Comparison of ENCODE assay signal across 13 cellular contexts in the genomic region with DNA sequence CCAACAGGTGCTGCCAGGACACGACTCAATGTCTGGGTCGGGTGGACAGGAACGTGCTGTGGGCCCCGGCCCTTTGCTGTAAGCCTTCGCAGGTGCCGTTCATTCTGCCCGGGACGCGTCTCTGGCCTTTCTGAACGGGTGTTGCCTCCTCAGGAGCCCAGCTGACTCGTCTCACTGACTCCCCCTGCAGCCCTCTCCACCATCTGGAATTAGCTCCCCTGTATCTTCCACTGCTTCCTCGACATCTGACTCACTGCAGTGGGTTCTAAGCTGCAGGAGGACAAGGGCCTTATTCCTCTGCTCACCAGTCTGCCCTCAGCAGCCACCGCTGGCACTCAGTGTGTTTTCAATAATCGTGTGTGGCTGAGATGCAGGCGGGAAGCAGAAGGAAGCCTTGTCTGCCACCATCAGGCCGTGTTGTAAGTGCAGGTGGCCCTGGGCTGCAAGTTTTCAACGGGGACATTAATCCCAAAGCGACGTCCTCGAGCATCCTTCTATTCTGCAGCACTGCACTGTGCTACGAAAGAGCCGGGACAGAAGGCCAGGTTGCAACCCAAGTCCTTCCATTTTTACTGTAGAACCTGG.
DNase-seq lines count a peak whose midpoint lies in the region; ATAC-seq lines count a peak whose summit lies in the region.
"Had no signal": no experiment of that assay in that cellular context is flagged by ENCODE, and none has a peak within 500 bp of the region (broad histone marks: within the 10 kb centered on the region; RNA-seq: fewer than 3 reads in every experiment).

No MANE protein-coding gene starts in this region.

- no peak overlapping the region for H3K9ac ChIP-seq in adipocyte (ENCODE audit: low read length)
- H3K9ac ChIP-seq: BLaER1 treated with 17β-estradiol and CSF1 and Interleukin-3, amounts not matched to agents 10 nM and 100 nM had no signal

- peaks cover 13% of the 10 kb centered on the region for H3K4me1 ChIP-seq in adipocyte (ENCODE audit: control insufficient read depth, insufficient read depth, low read length)
- H3K4me1 ChIP-seq: breast epithelium had no signal

- peaks cover 10% of the 10 kb centered on the region for H3K9me3 ChIP-seq in adipocyte (ENCODE audit: control insufficient read depth, low read length)
- H3K9me3 ChIP-seq: breast epithelium had no signal

- no peak overlapping the region for H3K4me3 ChIP-seq in adipocyte (ENCODE audit: low read length)
- H3K4me3 ChIP-seq: BLaER1 treated with 17β-estradiol and CSF1 and Interleukin-3, amounts not matched to agents 10 nM and 100 nM; breast epithelium; SK-N-MC had no signal

- no peak for ATAC-seq in HG03378 (IDR thresholded peaks at IDR 0.05; ENCODE audit: unreplicated experiment)

- H3K36me3 ChIP-seq in adipocyte (ENCODE audit: control insufficient read depth, insufficient read depth, low read length, severe bottlenecking): no peaks in the 10 kb centered on the region
- H3K36me3 ChIP-seq: BLaER1 treated with 17β-estradiol and CSF1 and Interleukin-3, amounts not matched to agents 10 nM and 100 nM; breast epithelium had no signal

- peaks cover 15% of the 10 kb centered on the region for H3K27me3 ChIP-seq in adipocyte (replicated peaks; ENCODE audit: control insufficient read depth, insufficient read depth, low read length)
- H3K27me3 ChIP-seq: BLaER1 treated with 17β-estradiol and CSF1 and Interleukin-3, amounts not matched to agents 10 nM and 100 nM had no signal

- peak; percentile 74 for DNase-seq in A172 (ENCODE audit: low spot score)
- DNase-seq in HCEC 1CT: peak; percentile 43
- peak; percentile 28 for DNase-seq in adipocyte (ENCODE audit: low read depth)
- DNase-seq in iPS-NIHi11 (ENCODE audit: low spot score): peak; percentile 52
- no peak for DNase-seq in midbrain (lab: John Stamatoyannopoulos, UW)
- no peak for DNase-seq in DMS153 (lab: John Stamatoyannopoulos, UW)
- no peak for DNase-seq in cerebellum (ENCODE audit: low spot score)
- DNase-seq: NCI-H2029 treated with DMSO at 0.1 percent for 48 hours, posterior cingulate gyrus had no signal

Comparison
In these comparisons a context has a peak if more than half of its experiments do, and no peak if none do; other contexts are left out.
1. DNase-seq: peak in A172 (single experiment), HCEC 1CT (single experiment), adipocyte (single experiment) and iPS-NIHi11 (single experiment); none in midbrain (single experiment), DMS153 (single experiment) and cerebellum (single experiment).